Comparison of ENCODE assay signal across 1 cellular context in genomic region chr17:31287932-31288331, GRCh38. TPM values are rescaled to one million over a fixed set of nuclear protein-coding genes. Genes with fewer than 3 reads are reported as not detected.
"Had no signal": no experiment of that assay in that cellular context is flagged by ENCODE, and none has a peak within 500 bp of the region (broad histone marks: within the 10 kb centered on the region; RNA-seq: fewer than 3 reads in every experiment).

No MANE protein-coding gene starts in this region.

RNA-seq across cellular contexts. Expression of gene EVI2B, which starts 25.9 kb away (rescaled TPM):
- total RNA-seq: G401 had no signal

RNA-seq across cellular contexts. Expression of gene EVI2A, which starts 33.5 kb away (rescaled TPM):
- total RNA-seq: G401 had no signal
